ENCODE assay signal across 8 cellular contexts in genomic region chr2:64914735-64915509, GRCh38.
DNase-seq lines count a peak whose midpoint lies in the region; ATAC-seq and TF ChIP-seq lines count a peak whose summit lies in the region.

No MANE protein-coding gene starts in this region.

- peak; percentile 79 for DNase-seq in GM06990 (ENCODE audit: extremely low read depth, insufficient read length)
- peak; percentile 70 for DNase-seq in GM20000 (ENCODE audit: low spot score)
- DNase-seq in activated naive CD4-positive, alpha-beta T cell treated with anti-CD3 and anti-CD28 coated beads for 36 hours, result no peak
- DNase-seq in NCI-H2196 treated with DMSO at 0.1 percent for 48 hours (lab: John Stamatoyannopoulos, UW; ENCODE audit: unreplicated experiment), result no peak
- DNase-seq in SW 1271 (lab: John Stamatoyannopoulos, UW), result no peak
- DNase-seq in lower lobe of right lung, result no peak

- peak overlapping the region in 3 of 5 experiments; percentile 51 to 60 (median 59) for H3K27ac Mint-ChIP-seq in brain
- no peak overlapping the region for H3K27ac Mint-ChIP-seq in activated naive CD4-positive, alpha-beta T cell treated with anti-CD3 and anti-CD28 coated beads for 36 hours

- CTCF ChIA-PET in activated naive CD4-positive, alpha-beta T cell treated with anti-CD3 and anti-CD28 coated beads for 36 hours (lab: Charles Lee), result interaction anchor here (0.6 to 5.2 kb wide), 8 partner anchors 9 to 329 kb away, joined by 3 to 58 read pairs (median 4); no protein-coding TSS in a partner anchor

- no peaks in the 10 kb centered on the region for H3K9me3 ChIP-seq in lower lobe of right lung

- peaks cover 16% of the 10 kb centered on the region for H3K4me1 Mint-ChIP-seq in brain
- peaks cover 14% of the 10 kb centered on the region for H3K4me1 Mint-ChIP-seq in activated naive CD4-positive, alpha-beta T cell treated with anti-CD3 and anti-CD28 coated beads for 36 hours (ENCODE audit: low read depth)

- no peaks in the 10 kb centered on the region for H3K36me3 Mint-ChIP-seq in brain
- no peaks in the 10 kb centered on the region for H3K36me3 Mint-ChIP-seq in activated naive CD4-positive, alpha-beta T cell treated with anti-CD3 and anti-CD28 coated beads for 36 hours (ENCODE audit: low read depth)

- H3K36me3 ChIP-seq in GM06990 (ENCODE audit: control insufficient read depth, insufficient read depth, low read length) (peaks cover 9% of the 10 kb centered on the region), lower lobe of right lung (no peaks in the 10 kb centered on the region)

- H3K27me3 ChIP-seq in GM06990 (replicated peaks; ENCODE audit: control insufficient read depth, insufficient read depth, low read length) (no peaks in the 10 kb centered on the region), lower lobe of right lung (ENCODE audit: low read depth) (no peaks in the 10 kb centered on the region)

- H3K27me3 Mint-ChIP-seq in brain, result no peaks in the 10 kb centered on the region
- H3K27me3 Mint-ChIP-seq in activated naive CD4-positive, alpha-beta T cell treated with anti-CD3 and anti-CD28 coated beads for 36 hours (ENCODE audit: low read depth), result no peaks in the 10 kb centered on the region

- H3K4me3 ChIP-seq in GM06990 (replicated peaks; ENCODE audit: low read depth, low read length), result peak overlapping the region; percentile 26
- no peak overlapping the region for H3K4me3 ChIP-seq in lower lobe of right lung

- peaks cover 0 to 2% (median 0%) of the 10 kb centered on the region in 5 experiments for H3K9me3 Mint-ChIP-seq in brain
- H3K9me3 Mint-ChIP-seq in activated naive CD4-positive, alpha-beta T cell treated with anti-CD3 and anti-CD28 coated beads for 36 hours, result no peaks in the 10 kb centered on the region

- intact Hi-C loops in activated naive CD4-positive, alpha-beta T cell treated with anti-CD3 and anti-CD28 coated beads for 36 hours (cut with micrococcal nuclease), result no loop called here
- intact Hi-C loops in lower lobe of right lung (cut with DNase I), result loop anchor here (5.0 kb wide), 1 partner anchor 127 kb away; no protein-coding TSS in a partner anchor

- ATAC-seq in HG03378 (IDR thresholded peaks at IDR 0.05; ENCODE audit: unreplicated experiment), result peak; percentile 80
- no peak for ATAC-seq in lower lobe of right lung

- H3K27ac ChIP-seq in lower lobe of right lung, result no peak overlapping the region

- TF ChIP-seq CTCF in GM06990 (IDR thresholded peaks at IDR 0.05; ENCODE audit: insufficient read depth, low read length, poor library complexity, severe bottlenecking) (no peak), GM20000 (IDR thresholded peaks at IDR 0.05; ENCODE audit: extremely low read depth, missing control alignments) (no peak), brain (conservative IDR thresholded peaks at IDR 0.05) (no peak), lower lobe of right lung (IDR thresholded peaks at IDR 0.05) (no peak)

- no peak overlapping the region for H3K4me3 Mint-ChIP-seq in brain
- H3K4me3 Mint-ChIP-seq in activated naive CD4-positive, alpha-beta T cell treated with anti-CD3 and anti-CD28 coated beads for 36 hours, result no peak overlapping the region

- no peaks in the 10 kb centered on the region for H3K4me1 ChIP-seq in lower lobe of right lung

Comparison
In these comparisons a context has a peak if more than half of its experiments do, and no peak if none do; other contexts are left out.
1. DNase-seq: peak in GM06990 (single experiment) and GM20000 (single experiment); none in activated naive CD4-positive, alpha-beta T cell treated with anti-CD3 and anti-CD28 coated beads for 36 hours (single experiment), NCI-H2196 treated with DMSO at 0.1 percent for 48 hours (single experiment), SW 1271 (0 of 2) and lower lobe of right lung (single experiment).